ENCODE assay signal across 13 cellular contexts in genomic region chr16:87206646-87207451, GRCh38.
A peak's percentile ranks its signal among the peaks of the same experiment; 100 is the strongest.
DNase-seq lines count a peak whose midpoint lies in the region; ATAC-seq and TF ChIP-seq lines count a peak whose summit lies in the region.
"Had no signal": no experiment of that assay in that cellular context is flagged by ENCODE, and none has a peak within 500 bp of the region (broad histone marks: within the 10 kb centered on the region; RNA-seq: fewer than 3 reads in every experiment).

No MANE protein-coding gene starts in this region.

- DNase-seq in IMR-90 (peak; percentile 64), breast epithelium (ENCODE audit: low spot score in 2 of 2) (no peak), left ventricle myocardium superior (no peak), type B pancreatic cell (ENCODE audit: extremely low spot score, unreplicated experiment) (no peak), NCI-H1092 treated with DMSO at 0.1 percent for 48 hours (lab: John Stamatoyannopoulos, UW) (no peak), NOMO-1 treated with dmso at 0.1 percent for 144 hours (lab: John Stamatoyannopoulos, UW; ENCODE audit: unreplicated experiment) (no peak)
- DNase-seq in activated CD4-positive, alpha-beta T cell treated with anti-CD3 and anti-CD28 coated beads, Interleukin-2, amount 50 U/mL, for 4 hours, result no peak
- DNase-seq: activated CD4-positive, alpha-beta T cell treated with anti-CD3 and anti-CD28 coated beads, Interleukin-2, amount 10 ng/mL, durations not matched to agents 7 days and 5 days; activated gamma-delta T cell; Calu3; NCI-H510A treated with DMSO at 0.1 percent for 48 hours; small intestine had no signal

- CTCF ChIA-PET in IMR-90 (lab: Yijun Ruan, JAX), result no interaction called here

- peak overlapping the region; percentile 9; the same call in 1 of the 2 replicates for H3K18ac ChIP-seq in IMR-90 (ENCODE audit: low read depth, low read length)

- no peak overlapping the region for H2BK20ac ChIP-seq in IMR-90 (ENCODE audit: low read depth, low read length)

- H3K23ac ChIP-seq in IMR-90 (ENCODE audit: low read depth, low read length), result no peak overlapping the region

- 0 out of 2 replicates have a peak overlapping the region, but pooled peaks have one; percentile 14 for H3K9ac ChIP-seq in IMR-90 (ENCODE audit: low read depth, low read length)

- no peak overlapping the region for H2AFZ ChIP-seq in IMR-90 (replicated peaks; ENCODE audit: low read length, poor library complexity)

- TF ChIP-seq RAD21 in IMR-90 (IDR thresholded peaks at IDR 0.05; ENCODE audit: low read length), result no peak

- H3K4me1 ChIP-seq in IMR-90 (ENCODE audit: control insufficient read depth, insufficient read depth, low read length), result peaks cover 25% of the 10 kb centered on the region
- no peaks in the 10 kb centered on the region for H3K4me1 ChIP-seq in breast epithelium

- no peak overlapping the region for H4K5ac ChIP-seq in IMR-90 (ENCODE audit: low read depth, low read length)

- H3K9me3 Mint-ChIP-seq in type B pancreatic cell, result no peaks in the 10 kb centered on the region
- H3K9me3 Mint-ChIP-seq: activated CD4-positive, alpha-beta T cell treated with anti-CD3 and anti-CD28 coated beads, Interleukin-2, amount 10 ng/mL, durations not matched to agents 7 days and 5 days; dendritic cell treated with granulocyte-macrophage colony-stimulating factor and Interleukin-4, amounts not matched to agents 40 ng/mL and 50 ng/mL, for 4 days had no signal

- no peak for TF ChIP-seq CTCF in IMR-90 (conservative IDR thresholded peaks at IDR 0.05; ENCODE audit: low read depth, low read length)
- no peak for TF ChIP-seq CTCF in breast epithelium (IDR thresholded peaks at IDR 0.05)
- no peak for TF ChIP-seq CTCF in type B pancreatic cell (conservative IDR thresholded peaks at IDR 0.05)

- 0 out of 2 replicates have a peak overlapping the region, but pooled peaks have one; percentile 5 for H3K14ac ChIP-seq in IMR-90 (replicated peaks; ENCODE audit: low read depth, low read length)

- H3K36me3 Mint-ChIP-seq in type B pancreatic cell, result no peaks in the 10 kb centered on the region

- no peak overlapping the region for H3K56ac ChIP-seq in IMR-90 (ENCODE audit: extremely low read depth, insufficient read depth, low read length)

- H3K27me3 Mint-ChIP-seq in type B pancreatic cell, result peaks cover 3% of the 10 kb centered on the region

- peaks cover 19% of the 10 kb centered on the region; the same call in 1 of the 2 replicates for H3K9me1 ChIP-seq in IMR-90 (ENCODE audit: insufficient read depth, low read length)

- intact Hi-C loops in IMR-90 (cut with micrococcal nuclease), result loop anchor here (1.0 kb wide), 1 partner anchor 644 kb away; no protein-coding TSS in a partner anchor
- intact Hi-C loops in breast epithelium (cut with DNase I; ENCODE audit: low total_unique reads), result no loop called here
- intact Hi-C loops in left ventricle myocardium superior (cut with micrococcal nuclease), result no loop called here

- H3K27me3 ChIP-seq in IMR-90 (ENCODE audit: control insufficient read depth, insufficient read depth, low read length) (no peaks in the 10 kb centered on the region), breast epithelium (no peaks in the 10 kb centered on the region)

- peak overlapping the region; percentile 67 for H3K4ac ChIP-seq in IMR-90 (ENCODE audit: low read depth, low read length)

- H4K8ac ChIP-seq in IMR-90 (ENCODE audit: low read depth in 2 of 2, low read length in 2 of 2), result peak overlapping the region in 1 of 2 experiments; percentile 17; a peak in 2 of 4 replicates

- H3K79me1 ChIP-seq in IMR-90 (ENCODE audit: low read depth in 1 of 2, low read length in 2 of 2), result no peaks in the 10 kb centered on the region

- no peak overlapping the region for H4K91ac ChIP-seq in IMR-90 (ENCODE audit: insufficient read depth, low read depth, low read length)

- BruUV-seq in IMR-90 (replicated peaks; lab: Mats Ljungman, UMichigan), result no TSS peak

- POLR2A ChIA-PET in IMR-90 (lab: Charles Lee; ENCODE audit: unreplicated experiment), result no interaction called here

- H3K27ac ChIP-seq in IMR-90 (ENCODE audit: insufficient read depth, low read length), result peak overlapping the region; percentile 57; the same call in 1 of the 2 replicates
- H3K27ac ChIP-seq in breast epithelium, result peak overlapping the region; percentile 11 to 61

- H3K4me3 ChIP-seq in IMR-90 (ENCODE audit: insufficient read depth, low read depth, low read length) (no peak overlapping the region), breast epithelium (no peak overlapping the region)

- dilution Hi-C loops in IMR-90 (cut with HindIII; ENCODE audit: low sequenced_read_pairs, unreplicated experiment), result no loop called here

- peak overlapping the region; percentile 4 for H3K4me3 Mint-ChIP-seq in type B pancreatic cell
- H3K4me3 Mint-ChIP-seq: activated CD4-positive, alpha-beta T cell treated with anti-CD3 and anti-CD28 coated beads, Interleukin-2, amount 10 ng/mL, durations not matched to agents 7 days and 5 days; dendritic cell treated with granulocyte-macrophage colony-stimulating factor and Interleukin-4, amounts not matched to agents 40 ng/mL and 50 ng/mL, for 4 days had no signal

- TF ChIP-seq POLR2A in IMR-90 (IDR thresholded peaks at IDR 0.05; ENCODE audit: low read depth, low read length), result no peak
- no peak for TF ChIP-seq POLR2A in breast epithelium (IDR thresholded peaks at IDR 0.05)

- H3K36me3 ChIP-seq in IMR-90 (ENCODE audit: control insufficient read depth, insufficient read depth, low read length), result no peaks in the 10 kb centered on the region
- no peaks in the 10 kb centered on the region for H3K36me3 ChIP-seq in breast epithelium

- peak overlapping the region; percentile 52 for H2BK5ac ChIP-seq in IMR-90 (ENCODE audit: low read depth, low read length, poor library complexity, severe bottlenecking)

- ATAC-seq in IMR-90 (ENCODE audit: low read depth) (peak; percentile 30), left ventricle myocardium superior (peak; percentile 84)

- H3K9me3 ChIP-seq in IMR-90 (ENCODE audit: control insufficient read depth, insufficient read depth, low read length), result no peaks in the 10 kb centered on the region
- H3K9me3 ChIP-seq in breast epithelium, result no peaks in the 10 kb centered on the region

- 0 out of 3 replicates have a peak overlapping the region, but pooled peaks have one; percentile 4 for H2BK15ac ChIP-seq in IMR-90 (ENCODE audit: low read depth, low read length)

- peak overlapping the region; percentile 21; the same call in 1 of the 2 replicates for H2BK120ac ChIP-seq in IMR-90 (ENCODE audit: low read depth, low read length)

- no peak overlapping the region for H2AK9ac ChIP-seq in IMR-90 (replicated peaks; ENCODE audit: low read depth, low read length, poor library complexity)

- 33% methylated on average over 3 of the region's 14 CpGs; no CpG with 5 or more reads in 1 of the 2 experiments for WGBS in IMR-90 (ENCODE audit: extremely low coverage in 2 of 2, insufficient read length in 1 of 2), 2 experiments

- peak overlapping the region; percentile 22 for H3K27ac Mint-ChIP-seq in type B pancreatic cell
- H3K27ac Mint-ChIP-seq: activated CD4-positive, alpha-beta T cell treated with anti-CD3 and anti-CD28 coated beads, Interleukin-2, amount 10 ng/mL, durations not matched to agents 7 days and 5 days; dendritic cell treated with granulocyte-macrophage colony-stimulating factor and Interleukin-4, amounts not matched to agents 40 ng/mL and 50 ng/mL, for 4 days had no signal

- peak overlapping the region; percentile 9; the same call in 1 of the 2 replicates for H2AK5ac ChIP-seq in IMR-90 (ENCODE audit: low read depth, low read length)

- H3K4me1 Mint-ChIP-seq in type B pancreatic cell (ENCODE audit: unreplicated experiment), result peaks cover 19% of the 10 kb centered on the region
- H3K4me1 Mint-ChIP-seq: activated CD4-positive, alpha-beta T cell treated with anti-CD3 and anti-CD28 coated beads, Interleukin-2, amount 10 ng/mL, durations not matched to agents 7 days and 5 days had no signal

- peak overlapping the region; percentile 50; the same call in 1 of the 2 replicates for H3K4me2 ChIP-seq in IMR-90 (ENCODE audit: low read depth, low read length)

- no peaks in the 10 kb centered on the region for H4K20me1 ChIP-seq in IMR-90 (ENCODE audit: insufficient read depth, low read length)

- in situ Hi-C loops in IMR-90 (cut with MboI; ENCODE audit: low sequenced_read_pairs), result no loop called here

TF ChIP-seq in IMR-90, 13 proteins besides CTCF, POLR2A, EP300 and RAD21:
- TF ChIP-seq ELK1 (IDR thresholded peaks at IDR 0.05; ENCODE audit: borderline replicate concordance, low read depth, low read length) (no peak), MAZ (IDR thresholded peaks at IDR 0.05; ENCODE audit: borderline replicate concordance, low read depth, low read length) (no peak), CEBPB (IDR thresholded peaks at IDR 0.05; ENCODE audit: low read depth, low read length) (no peak), MXI1 (IDR thresholded peaks at IDR 0.05; ENCODE audit: borderline replicate concordance, low read depth, low read length) (no peak), RFX5 (IDR thresholded peaks at IDR 0.05; ENCODE audit: low read depth, low read length) (no peak), BHLHE40 (IDR thresholded peaks at IDR 0.05; ENCODE audit: low read depth, low read length) (no peak), SMC3 (IDR thresholded peaks at IDR 0.05; ENCODE audit: low read depth, low read length) (no peak)
